8 cellular contexts compared by ENCODE assay signal in genomic region chr9:16869961-16870605, GRCh38. TPM values are rescaled to one million over a fixed set of nuclear protein-coding genes. Genes with fewer than 3 reads are reported as not detected.
DNase-seq lines count a peak whose midpoint lies in the region; ATAC-seq and TF ChIP-seq lines count a peak whose summit lies in the region.

No MANE protein-coding gene starts in this region.

- TF ChIP-seq CTCF in body of pancreas (IDR thresholded peaks at IDR 0.05) (no peak), kidney epithelial cell (IDR thresholded peaks at IDR 0.05; ENCODE audit: insufficient read depth, low read length, poor library complexity, severe bottlenecking) (no peak), stomach (IDR thresholded peaks at IDR 0.05) (no peak)

- H3K27ac ChIP-seq in body of pancreas: peak overlapping the region in 2 of 4 donors; percentile 25 to 66
- H3K27ac ChIP-seq in stomach: peak overlapping the region; percentile 72 to 92 (median 90)

- H3K4me3 Mint-ChIP-seq in activated CD8-positive, alpha-beta T cell treated with anti-CD3 and anti-CD28 coated beads, Interleukin-2, amount 10 ng/mL, durations not matched to agents 7 days and 5 days: no peak overlapping the region

- peak; percentile 12 for DNase-seq in HEK293T (ENCODE audit: extremely low spot score)
- DNase-seq in body of pancreas: no peak
- no peak for DNase-seq in kidney epithelial cell (ENCODE audit: low read depth)
- DNase-seq in stomach: no peak
- no peak for DNase-seq in inferior parietal cortex (ENCODE audit: extremely low spot score)
- DNase-seq in occipital lobe (lab: John Stamatoyannopoulos, UW): no peak
- no peak for DNase-seq in activated CD4-positive, alpha-beta T cell treated with anti-CD3 and anti-CD28 coated beads, Interleukin-2, amount 50 U/mL, for 48 hours
- no peak for DNase-seq in activated CD8-positive, alpha-beta T cell treated with anti-CD3 and anti-CD28 coated beads, Interleukin-2, amount 10 ng/mL, durations not matched to agents 7 days and 5 days

- peaks cover 40% of the 10 kb centered on the region for H3K27me3 Mint-ChIP-seq in activated CD8-positive, alpha-beta T cell treated with anti-CD3 and anti-CD28 coated beads, Interleukin-2, amount 10 ng/mL, durations not matched to agents 7 days and 5 days (ENCODE audit: low read depth)

- H3K9me3 Mint-ChIP-seq in activated CD8-positive, alpha-beta T cell treated with anti-CD3 and anti-CD28 coated beads, Interleukin-2, amount 10 ng/mL, durations not matched to agents 7 days and 5 days (ENCODE audit: insufficient read depth): no peaks in the 10 kb centered on the region

- ATAC-seq in body of pancreas: no peak
- ATAC-seq in activated CD8-positive, alpha-beta T cell treated with anti-CD3 and anti-CD28 coated beads, Interleukin-2, amount 10 ng/mL, durations not matched to agents 7 days and 5 days: no peak

- peaks cover 23% of the 10 kb centered on the region for H3K4me1 ChIP-seq in body of pancreas
- peaks cover 3 to 36% (median 27%) of the 10 kb centered on the region in 4 donors for H3K4me1 ChIP-seq in stomach

- TF ChIP-seq POLR2A in body of pancreas (IDR thresholded peaks at IDR 0.05) (no peak), stomach (IDR thresholded peaks at IDR 0.05) (no peak)

- H3K9me3 ChIP-seq in body of pancreas (no peaks in the 10 kb centered on the region), stomach (no peaks in the 10 kb centered on the region)

- intact Hi-C loops in body of pancreas (cut with DNase I): no loop called here
- intact Hi-C loops in stomach (cut with DNase I; ENCODE audit: low total_unique reads): no loop called here

- H3K36me3 ChIP-seq in body of pancreas (replicated peaks in 1 of 2; ENCODE audit: insufficient read depth in 1 of 2, low read depth in 2 of 2): no peaks in the 10 kb centered on the region
- no peaks in the 10 kb centered on the region for H3K36me3 ChIP-seq in kidney epithelial cell (ENCODE audit: control insufficient read depth, insufficient read depth, low read length)
- H3K36me3 ChIP-seq in stomach: no peaks in the 10 kb centered on the region

- H3K27ac Mint-ChIP-seq in activated CD8-positive, alpha-beta T cell treated with anti-CD3 and anti-CD28 coated beads, Interleukin-2, amount 10 ng/mL, durations not matched to agents 7 days and 5 days: no peak overlapping the region

- no peaks in the 10 kb centered on the region for H3K36me3 Mint-ChIP-seq in activated CD8-positive, alpha-beta T cell treated with anti-CD3 and anti-CD28 coated beads, Interleukin-2, amount 10 ng/mL, durations not matched to agents 7 days and 5 days (ENCODE audit: low read depth)

- CTCF ChIA-PET in HEK293T (lab: Yijun Ruan, JAX): no interaction called here
- CTCF ChIA-PET in activated CD8-positive, alpha-beta T cell treated with anti-CD3 and anti-CD28 coated beads, Interleukin-2, amount 10 ng/mL, durations not matched to agents 7 days and 5 days (lab: Charles Lee): no interaction called here

- POLR2A ChIA-PET in HEK293T (lab: Yijun Ruan, JAX): no interaction called here
- POLR2A ChIA-PET in activated CD8-positive, alpha-beta T cell treated with anti-CD3 and anti-CD28 coated beads, Interleukin-2, amount 10 ng/mL, durations not matched to agents 7 days and 5 days (lab: Charles Lee): no interaction called here

- WGBS in body of pancreas, 2 donors: 1 to 2% methylated on average over 30 to 57 of the region's 57 CpGs
- WGBS in stomach, 5 donors: 1 to 3% (median 2%) methylated on average over 37 to 57 of the region's 57 CpGs

- peaks cover 7% of the 10 kb centered on the region for H3K4me1 Mint-ChIP-seq in activated CD8-positive, alpha-beta T cell treated with anti-CD3 and anti-CD28 coated beads, Interleukin-2, amount 10 ng/mL, durations not matched to agents 7 days and 5 days (ENCODE audit: low read depth)

- no peak for TF ChIP-seq EP300 in stomach (IDR thresholded peaks at IDR 0.05)

- peaks cover 0 to 6% of the 10 kb centered on the region in 2 donors for H3K27me3 ChIP-seq in body of pancreas
- no peaks in the 10 kb centered on the region for H3K27me3 ChIP-seq in kidney epithelial cell (ENCODE audit: control insufficient read depth, insufficient read depth, low read length)
- peaks cover 0 to 49% (median 21%) of the 10 kb centered on the region in 3 donors for H3K27me3 ChIP-seq in stomach

- H3K4me3 ChIP-seq in body of pancreas: peak overlapping the region; percentile 16 to 30
- peak overlapping the region; percentile 91 for H3K4me3 ChIP-seq in kidney epithelial cell (ENCODE audit: low read depth, low read length)
- H3K4me3 ChIP-seq in stomach: peak overlapping the region; percentile 67 to 80 (median 73)

TF ChIP-seq in HEK293T, 16 proteins besides CTCF, POLR2A, EP300 and RAD21:
- TF ChIP-seq L3MBTL2 (conservative IDR thresholded peaks at IDR 0.05): 0 out of 2 replicates have a peak, but pooled peaks have one; percentile 14
- TF ChIP-seq, protein P1, sequence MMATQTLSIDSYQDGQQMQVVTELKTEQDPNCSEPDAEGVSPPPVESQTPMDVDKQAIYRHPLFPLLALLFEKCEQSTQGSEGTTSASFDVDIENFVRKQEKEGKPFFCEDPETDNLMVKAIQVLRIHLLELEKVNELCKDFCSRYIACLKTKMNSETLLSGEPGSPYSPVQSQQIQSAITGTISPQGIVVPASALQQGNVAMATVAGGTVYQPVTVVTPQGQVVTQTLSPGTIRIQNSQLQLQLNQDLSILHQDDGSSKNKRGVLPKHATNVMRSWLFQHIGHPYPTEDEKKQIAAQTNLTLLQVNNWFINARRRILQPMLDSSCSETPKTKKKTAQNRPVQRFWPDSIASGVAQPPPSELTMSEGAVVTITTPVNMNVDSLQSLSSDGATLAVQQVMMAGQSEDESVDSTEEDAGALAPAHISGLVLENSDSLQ (IDR thresholded peaks at IDR 0.05): no peak

RNA-seq across cellular contexts. Expression of gene BNC2, which starts 0.4 kb away (rescaled TPM):
- total RNA-seq in body of pancreas (1 to 10 TPM in 1 of 2 donors, under 1 TPM in 1; 0.99 to 1.8 TPM), kidney epithelial cell (0.96 and 1.5 TPM in 2 replicates), stomach (10 to 100 TPM in 4 of 5 donors, 1 to 10 TPM in 1; 4.8 to 60.7 (median 37.8) TPM), occipital lobe (1.6 TPM)
- 1 to 10 TPM; 1.1 to 1.6 (median 1.3) TPM for polyA plus RNA-seq in stomach
- total RNA-seq in activated CD8-positive, alpha-beta T cell treated with anti-CD3 and anti-CD28 coated beads, Interleukin-2, amount 10 ng/mL, durations not matched to agents 7 days and 5 days: not detected

Comparison
In these comparisons a context has a peak if more than half of its experiments do, and no peak if none do; other contexts are left out.
1. H3K4me3 ChIP-seq: peak in every context shown above with its lines; median percentile 91 in kidney epithelial cell; 73 in stomach; 23 in body of pancreas.